8 cellular contexts compared by ENCODE assay signal in the genomic region with DNA sequence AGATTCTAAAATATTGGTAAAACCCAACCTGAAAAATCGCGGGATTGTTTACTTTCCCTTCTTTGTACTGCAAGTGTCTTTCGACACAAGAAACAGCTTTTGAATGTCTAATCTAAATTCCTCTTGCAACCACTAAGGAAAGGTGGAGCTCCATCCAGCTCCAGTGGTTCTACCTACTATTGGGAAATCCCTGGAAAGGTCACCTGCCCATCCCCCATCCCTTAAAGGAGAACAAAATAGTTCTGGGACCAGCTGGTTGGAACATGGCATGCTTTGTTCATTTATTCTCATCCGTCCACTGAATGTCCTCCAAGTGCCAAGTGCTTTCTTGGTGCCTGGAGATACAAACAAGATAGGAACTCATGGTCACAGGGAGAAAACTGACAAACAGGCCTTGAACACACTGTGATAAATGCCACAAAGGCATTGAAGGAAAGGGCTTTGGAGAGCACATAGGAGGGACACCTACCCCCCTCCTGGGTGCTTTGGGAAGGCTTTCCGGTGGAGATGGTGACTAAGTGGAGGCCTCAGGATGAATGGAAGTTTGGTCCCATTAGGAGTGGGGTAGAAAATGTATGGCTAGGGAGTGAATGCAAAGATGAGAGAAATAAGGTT. TPM values are rescaled to one million over a fixed set of nuclear protein-coding genes. Genes with fewer than 3 reads are reported as not detected.
A peak's percentile ranks its signal among the peaks of the same experiment; 100 is the strongest.
DNase-seq lines count a peak whose midpoint lies in the region; ATAC-seq, FAIRE-seq and TF ChIP-seq lines count a peak whose summit lies in the region.

No MANE protein-coding gene starts in this region.

- no peak overlapping the region for H3K4ac ChIP-seq in neuronal stem cell (ENCODE audit: low read length)

- peak overlapping the region; percentile 12 for H3K18ac ChIP-seq in neuronal stem cell (ENCODE audit: low read length)

- H3K9ac ChIP-seq in endothelial cell of umbilical vein (replicated peaks; ENCODE audit: extremely low read depth, insufficient read depth, low read length) (no peak overlapping the region), neuronal stem cell (ENCODE audit: low read depth, low read length, poor library complexity) (no peak overlapping the region)

- no peak overlapping the region for H4K8ac ChIP-seq in neuronal stem cell (ENCODE audit: low read depth, low read length)

- TF ChIP-seq POLR2A in endothelial cell of umbilical vein (IDR thresholded peaks at IDR 0.05; ENCODE audit: low read depth, low read length), result no peak

- no peak overlapping the region for H4K91ac ChIP-seq in neuronal stem cell (ENCODE audit: low read depth, low read length, poor library complexity)

- H2AFZ ChIP-seq in endothelial cell of umbilical vein (ENCODE audit: low read depth, low read length) (no peak overlapping the region), neuronal stem cell (ENCODE audit: low read length) (peak overlapping the region; percentile 96)

- POLR2A ChIA-PET in endothelial cell of umbilical vein (lab: Charles Lee), result no interaction called here

- DNase-seq in EH (ENCODE audit: low read depth) (peak; percentile 64), NCI-H69 (lab: John Stamatoyannopoulos, UW) (peak; percentile 37), endothelial cell of umbilical vein (ENCODE audit: low read depth, low spot score) (peak; percentile 6), neuronal stem cell (ENCODE audit: low spot score) (no peak), NCI-H2107 treated with DMSO at 0.1 percent for 48 hours (lab: John Stamatoyannopoulos, UW; ENCODE audit: unreplicated experiment) (no peak), foreskin melanocyte (no peak)

- no peaks in the 10 kb centered on the region for H3K27me3 ChIP-seq in endothelial cell of umbilical vein (ENCODE audit: control insufficient read depth in 2 of 2, insufficient read depth in 2 of 2, low read length in 2 of 2)
- H3K27me3 ChIP-seq in neuronal stem cell (ENCODE audit: control insufficient read depth in 3 of 3, insufficient read depth in 3 of 3, low read depth in 1 of 3, low read length in 3 of 3), result no peaks in the 10 kb centered on the region

- ATAC-seq in HG02763 (IDR thresholded peaks at IDR 0.05; ENCODE audit: unreplicated experiment), result no peak
- ATAC-seq in HG03469 (IDR thresholded peaks at IDR 0.05; ENCODE audit: unreplicated experiment), result no peak

- TF ChIP-seq CTCF in endothelial cell of umbilical vein (IDR thresholded peaks at IDR 0.05; ENCODE audit: extremely low read depth in 1 of 2, insufficient read depth in 1 of 2, low read depth in 1 of 2, low read length in 2 of 2), result no peak

- no peak overlapping the region for H2BK12ac ChIP-seq in neuronal stem cell (ENCODE audit: low read length)

- dilution Hi-C loops in endothelial cell of umbilical vein (cut with MboI; ENCODE audit: extremely low pct_ligation_motif_present, low sequenced_read_pairs), result no loop called here

- CTCF ChIA-PET in endothelial cell of umbilical vein (lab: Charles Lee), result interaction anchor here (1.5 kb wide), 1 partner anchor 604 kb away, joined by 5 read pairs; no protein-coding TSS in a partner anchor

- BruUV-seq in endothelial cell of umbilical vein (replicated peaks; lab: Mats Ljungman, UMichigan), result no TSS peak

- no peak overlapping the region for H2BK5ac ChIP-seq in neuronal stem cell (ENCODE audit: low read length)

- H2BK120ac ChIP-seq in neuronal stem cell (ENCODE audit: low read depth, low read length), result no peak overlapping the region

- H3K14ac ChIP-seq in neuronal stem cell (ENCODE audit: low read length), result no peak overlapping the region

- no peak overlapping the region for H2BK15ac ChIP-seq in neuronal stem cell (ENCODE audit: low read length)

- H3K9me3 ChIP-seq in endothelial cell of umbilical vein (replicated peaks; ENCODE audit: control insufficient read depth, insufficient read depth, low read length) (no peaks in the 10 kb centered on the region), neuronal stem cell (replicated peaks in 1 of 2; ENCODE audit: control insufficient read depth in 2 of 2, insufficient read depth in 1 of 2, low read depth in 1 of 2, low read length in 2 of 2) (no peaks in the 10 kb centered on the region)

- peaks cover 11% of the 10 kb centered on the region for H3K4me1 ChIP-seq in endothelial cell of umbilical vein (ENCODE audit: control insufficient read depth, extremely low read depth, insufficient read depth, low read length)
- peaks cover 8 to 11% of the 10 kb centered on the region in 2 donors for H3K4me1 ChIP-seq in neuronal stem cell (ENCODE audit: control insufficient read depth in 2 of 2, insufficient read depth in 1 of 2, low read depth in 1 of 2, low read length in 2 of 2)

- H3K79me1 ChIP-seq in neuronal stem cell (ENCODE audit: low read depth, low read length), result no peaks in the 10 kb centered on the region

- H3K4me2 ChIP-seq in endothelial cell of umbilical vein (ENCODE audit: insufficient read depth, low read length), result no peak overlapping the region
- H3K4me2 ChIP-seq in neuronal stem cell (ENCODE audit: insufficient read depth, low read length, poor library complexity, severe bottlenecking), result no peak overlapping the region

- H3K23ac ChIP-seq in neuronal stem cell (ENCODE audit: low read depth, low read length, poor library complexity), result no peak overlapping the region

- no CpG with 5 or more reads among the region's 5 CpGs for WGBS in neuronal stem cell (ENCODE audit: extremely low coverage in 2 of 2, insufficient read length in 2 of 2, insufficient replicate concordance in 1 of 2), 2 donors

- H3K9me1 ChIP-seq in endothelial cell of umbilical vein (replicated peaks; ENCODE audit: control insufficient read depth, extremely low read depth, insufficient read depth, low read length), result no peaks in the 10 kb centered on the region

- FAIRE-seq in endothelial cell of umbilical vein (lab: Jason Lieb, UNC), result no peak

- no peaks in the 10 kb centered on the region for H4K20me1 ChIP-seq in endothelial cell of umbilical vein (replicated peaks; ENCODE audit: control insufficient read depth, extremely low read depth, insufficient read depth, low read length)

- intact Hi-C loops in endothelial cell of umbilical vein (cut with micrococcal nuclease), result loop anchor here (10.0 kb wide), 2 partner anchors 828 to 1948 kb away; no protein-coding TSS in a partner anchor

- H3K36me3 ChIP-seq in endothelial cell of umbilical vein (ENCODE audit: control insufficient read depth in 2 of 2, extremely low read depth in 1 of 2, insufficient read depth in 2 of 2, low read length in 2 of 2), result no peaks in the 10 kb centered on the region
- peaks cover 2 to 20% of the 10 kb centered on the region in 2 donors for H3K36me3 ChIP-seq in neuronal stem cell (replicated peaks in 1 of 2; ENCODE audit: control insufficient read depth in 2 of 2, insufficient read depth in 2 of 2, low read length in 2 of 2)

- no peak overlapping the region for H2AK5ac ChIP-seq in neuronal stem cell (ENCODE audit: low read depth, low read length)

- H3K27ac ChIP-seq in endothelial cell of umbilical vein (ENCODE audit: insufficient read depth, low read depth, low read length), result no peak overlapping the region
- H3K27ac ChIP-seq in neuronal stem cell (replicated peaks; ENCODE audit: low read length), result no peak overlapping the region

- peaks cover 26% of the 10 kb centered on the region for H3K79me2 ChIP-seq in endothelial cell of umbilical vein (ENCODE audit: control insufficient read depth, insufficient read depth, low read length)

- no peak overlapping the region for H3K4me3 ChIP-seq in endothelial cell of umbilical vein (replicated peaks in 1 of 3; ENCODE audit: insufficient read depth in 1 of 3, low read depth in 1 of 3, low read length in 3 of 3)
- peak overlapping the region in 1 of 2 donors; percentile 96 for H3K4me3 ChIP-seq in neuronal stem cell (ENCODE audit: low read length in 2 of 2)

TF ChIP-seq in endothelial cell of umbilical vein, 7 proteins besides CTCF, POLR2A, EP300 and RAD21:
- TF ChIP-seq, protein P1, sequence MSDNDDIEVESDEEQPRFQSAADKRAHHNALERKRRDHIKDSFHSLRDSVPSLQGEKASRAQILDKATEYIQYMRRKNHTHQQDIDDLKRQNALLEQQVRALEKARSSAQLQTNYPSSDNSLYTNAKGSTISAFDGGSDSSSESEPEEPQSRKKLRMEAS (IDR thresholded peaks at IDR 0.05; ENCODE audit: insufficient read depth, insufficient read length), result no peak
- no peak for TF ChIP-seq JUN (IDR thresholded peaks at IDR 0.05; ENCODE audit: borderline replicate concordance, insufficient read depth, insufficient read length, low read depth)
- TF ChIP-seq POLR2AphosphoS5 (IDR thresholded peaks at IDR 0.05; ENCODE audit: insufficient read depth, low read depth, low read length), result no peak
- TF ChIP-seq GATA2 (IDR thresholded peaks at IDR 0.05; ENCODE audit: insufficient read depth, insufficient read length, low read depth, low read length), result no peak
- no peak for TF ChIP-seq FOS (IDR thresholded peaks at IDR 0.05; ENCODE audit: borderline replicate concordance, insufficient read depth, low read length)
- no peak for TF ChIP-seq MYC (IDR thresholded peaks at IDR 0.05; ENCODE audit: low read depth, low read length)
- TF ChIP-seq EZH2 (IDR thresholded peaks at IDR 0.05; ENCODE audit: borderline replicate concordance, low read depth, low read length, severe bottlenecking), result no peak
TF ChIP-seq in endothelial cell of umbilical vein: peak in this region for 0.

RNA-seq across cellular contexts. Expression of a gene that starts 2.3 kb away (rescaled TPM):
- total RNA-seq in endothelial cell of umbilical vein, result 81.1 and 82.3 TPM in 2 replicates
- polyA plus RNA-seq in endothelial cell of umbilical vein, result 85.7 and 155 TPM in 2 replicates
- polyA plus RNA-seq in endothelial cell of umbilical vein (2011; cell fraction: cytosol; rRNA removed), result 43.6 and 59.9 TPM in 2 replicates
- polyA plus RNA-seq in endothelial cell of umbilical vein (2011; cell fraction: nucleus; rRNA removed), result 49.1 and 61.5 TPM in 2 replicates
- 104 and 193 TPM in 2 replicates for polyA plus RNA-seq in endothelial cell of umbilical vein (2012)
- polyA minus RNA-seq in endothelial cell of umbilical vein, result 25.1 and 36.8 TPM in 2 replicates
- 30.2 TPM for polyA minus RNA-seq in endothelial cell of umbilical vein (2011; cell fraction: cytosol; rRNA and poly(A)+ RNA removed)
- polyA minus RNA-seq in endothelial cell of umbilical vein (2011; cell fraction: nucleus; rRNA and poly(A)+ RNA removed), result 25.8 and 50.1 TPM in 2 replicates
- polyA plus RNA-seq in neuronal stem cell (2013, experiment 1 of 2), result 86.8 TPM
- 86.7 TPM for polyA plus RNA-seq in neuronal stem cell (2013, experiment 2 of 2)

Comparison
In these comparisons a context has a peak if more than half of its experiments do, and no peak if none do; other contexts are left out.
1. DNase-seq: peak in EH (single experiment), NCI-H69 (single experiment) and endothelial cell of umbilical vein (single experiment); none in neuronal stem cell (single experiment), NCI-H2107 treated with DMSO at 0.1 percent for 48 hours (single experiment) and foreskin melanocyte (single experiment).